Comparison of ENCODE assay signal across 8 cellular contexts in genomic region chr4:3942569-3942971, GRCh38.
DNase-seq lines count a peak whose midpoint lies in the region; ATAC-seq and TF ChIP-seq lines count a peak whose summit lies in the region.
"Not testable (repeated sequence)": the region's sequence is repeated elsewhere in the genome, so short reads cannot be mapped to it uniquely, and the experiment has no call there.

No MANE protein-coding gene starts in this region.

- H3K27ac ChIP-seq in BLaER1 treated with 17β-estradiol and CSF1 and Interleukin-3, amounts not matched to agents 10 nM and 100 nM; HCT116 (ENCODE audit: low read depth, low read length); mesendoderm (ENCODE audit: low read depth, low read length): not testable (repeated sequence)

- peak; percentile 37 to 66 (median 50); a peak in 4 of 6 replicates for TF ChIP-seq CTCF in HCT116 (IDR thresholded peaks at IDR 0.05 in 2 of 3, conservative IDR thresholded peaks at IDR 0.05 in 1 of 3; ENCODE audit: borderline replicate concordance in 1 of 3, insufficient read depth in 1 of 3, low read depth in 2 of 3, low read length in 2 of 3)

- H2BK5ac ChIP-seq in mesendoderm (ENCODE audit: low read length) = not testable (repeated sequence)

- ATAC-seq in HCT116 = 0 out of 2 replicates have a peak, but pooled peaks have one; percentile 25

- not testable (repeated sequence) for H3K36me3 Mint-ChIP-seq in activated naive CD4-positive, alpha-beta T cell treated with anti-CD3 and anti-CD28 coated beads, Interleukin-2, amount 10 ng/mL, durations not matched to agents 7 days and 5 days

- BruUV-seq in HCT116 (replicated peaks; lab: Mats Ljungman, UMichigan) = not testable (repeated sequence)

- DNase-seq in HCT116 (ENCODE audit: low read depth, low spot score) (peak; percentile 29), NCI-H2171 treated with DMSO at 0.1 percent for 48 hours (lab: John Stamatoyannopoulos, UW) (peak; percentile 66), T-helper 1 cell (peak; percentile 15 to 25 (median 20)), fibroblast of peridontal ligament (ENCODE audit: extremely low read depth) (peak; percentile 56), mesendoderm (peak; percentile 78)
- DNase-seq in activated naive CD4-positive, alpha-beta T cell treated with anti-CD3 and anti-CD28 coated beads, Interleukin-2, amount 10 ng/mL, durations not matched to agents 7 days and 5 days = peak; percentile 77
- DNase-seq in stimulated activated CD4-positive, alpha-beta T cell treated with anti-CD3 and anti-CD28 coated beads, TNF-alpha, amount 100 ng/mL, for 24 hours (ENCODE audit: low read depth in 3 of 3) = peak in 2 of 3 experiments; percentile 17 to 30

- H3K4ac ChIP-seq in mesendoderm (ENCODE audit: low read depth, low read length) = not testable (repeated sequence)

- H3K4me1 Mint-ChIP-seq in activated naive CD4-positive, alpha-beta T cell treated with anti-CD3 and anti-CD28 coated beads, Interleukin-2, amount 10 ng/mL, durations not matched to agents 7 days and 5 days = not testable (repeated sequence)

- not testable (repeated sequence) for H3K79me2 ChIP-seq in HCT116 (ENCODE audit: insufficient read depth, low read length); mesendoderm (ENCODE audit: control insufficient read depth, insufficient read depth, low read length)

- H3K18ac ChIP-seq in mesendoderm (ENCODE audit: low read length) = not testable (repeated sequence)

- not testable (repeated sequence) for H2AFZ ChIP-seq in HCT116 (ENCODE audit: low read depth, low read length, poor library complexity, severe bottlenecking)

- not testable (repeated sequence) for H3K9me3 Mint-ChIP-seq in activated naive CD4-positive, alpha-beta T cell treated with anti-CD3 and anti-CD28 coated beads, Interleukin-2, amount 10 ng/mL, durations not matched to agents 7 days and 5 days

- H3K23ac ChIP-seq in mesendoderm (ENCODE audit: low read length) = not testable (repeated sequence)

- H3K27me3 ChIP-seq in BLaER1 treated with 17β-estradiol and CSF1 and Interleukin-3, amounts not matched to agents 10 nM and 100 nM; HCT116 (ENCODE audit: insufficient read depth, low read length); mesendoderm (ENCODE audit: insufficient read depth, low read length, poor library complexity): not testable (repeated sequence)

- H3K4me3 ChIP-seq in BLaER1 treated with 17β-estradiol and CSF1 and Interleukin-3, amounts not matched to agents 10 nM and 100 nM; HCT116 (replicated peaks in 1 of 2; ENCODE audit: low read depth in 1 of 2, low read length in 2 of 2); mesendoderm (ENCODE audit: low read length): not testable (repeated sequence)

- H3K4me3 Mint-ChIP-seq in activated naive CD4-positive, alpha-beta T cell treated with anti-CD3 and anti-CD28 coated beads, Interleukin-2, amount 10 ng/mL, durations not matched to agents 7 days and 5 days = not testable (repeated sequence)

- intact Hi-C loops in HCT116 (cut with micrococcal nuclease) = loop anchor here (10.0 kb wide), 1 partner anchor 148 kb away; no protein-coding TSS in a partner anchor

- CTCF ChIA-PET in HCT116 (lab: Charles Lee) = interaction anchor here (0.6 to 1.6 kb wide), 6 partner anchors 13 to 837 kb away, joined by 3 to 7 read pairs (median 4); no protein-coding TSS in a partner anchor
- CTCF ChIA-PET in activated naive CD4-positive, alpha-beta T cell treated with anti-CD3 and anti-CD28 coated beads, Interleukin-2, amount 10 ng/mL, durations not matched to agents 7 days and 5 days (lab: Charles Lee) = interaction anchor here (1.0 to 2.3 kb wide), 3 partner anchors 47 to 66 kb away, joined by 3 to 13 read pairs (median 3); no protein-coding TSS in a partner anchor

- H3K27me3 Mint-ChIP-seq in activated naive CD4-positive, alpha-beta T cell treated with anti-CD3 and anti-CD28 coated beads, Interleukin-2, amount 10 ng/mL, durations not matched to agents 7 days and 5 days = peaks cover 18% of the 10 kb centered on the region

- H3K9me3 ChIP-seq in BLaER1 treated with 17β-estradiol and CSF1 and Interleukin-3, amounts not matched to agents 10 nM and 100 nM (replicated peaks in 1 of 11); HCT116 (ENCODE audit: control insufficient read depth in 1 of 2, insufficient read depth in 1 of 2, low read depth in 1 of 2, low read length in 2 of 2): not testable (repeated sequence)

- not testable (repeated sequence) for H3K79me1 ChIP-seq in mesendoderm (ENCODE audit: low read length)

- POLR2A ChIA-PET in HCT116 (lab: Charles Lee) = not testable (repeated sequence)

- H2AK5ac ChIP-seq in mesendoderm (ENCODE audit: low read length) = not testable (repeated sequence)

- WGBS in mesendoderm (ENCODE audit: extremely low coverage, insufficient coverage, low lambda C conversion rate) = no CpG with 5 or more reads among the region's 12 CpGs

- not testable (repeated sequence) for H2BK15ac ChIP-seq in mesendoderm (replicated peaks; ENCODE audit: low read depth)

- H3K56ac ChIP-seq in mesendoderm (ENCODE audit: low read length) = peak overlapping the region; percentile 22

- TF ChIP-seq POLR2A in HCT116 (IDR thresholded peaks at IDR 0.05; ENCODE audit: borderline replicate concordance, extremely low read depth, insufficient read depth, insufficient read length) = not testable (repeated sequence)

- not testable (repeated sequence) for H4K8ac ChIP-seq in mesendoderm (ENCODE audit: low read depth, low read length)

- H3K27ac Mint-ChIP-seq in activated naive CD4-positive, alpha-beta T cell treated with anti-CD3 and anti-CD28 coated beads, Interleukin-2, amount 10 ng/mL, durations not matched to agents 7 days and 5 days = not testable (repeated sequence)

- TF ChIP-seq RAD21 in HCT116 (IDR thresholded peaks at IDR 0.05; ENCODE audit: low read depth) = peak; percentile 55

- not testable (repeated sequence) for H4K20me1 ChIP-seq in BLaER1 treated with 17β-estradiol and CSF1 and Interleukin-3, amounts not matched to agents 10 nM and 100 nM; HCT116 (ENCODE audit: insufficient read depth)

- RAD21 ChIA-PET in HCT116 (lab: Charles Lee; ENCODE audit: low non-redundant PET in 1 of 2, low total read pairs in 2 of 2, uncharacterized antibody in 2 of 2, unreplicated experiment in 2 of 2) = not testable (repeated sequence)

- H3K9ac ChIP-seq in BLaER1 treated with 17β-estradiol and CSF1 and Interleukin-3, amounts not matched to agents 10 nM and 100 nM; HCT116 (ENCODE audit: low read length): not testable (repeated sequence)
- H3K9ac ChIP-seq in mesendoderm (ENCODE audit: low read length) = peak overlapping the region; percentile 38

- H3K36me3 ChIP-seq in BLaER1 treated with 17β-estradiol and CSF1 and Interleukin-3, amounts not matched to agents 10 nM and 100 nM; HCT116 (ENCODE audit: control insufficient read depth in 1 of 2, insufficient read depth in 2 of 2, low read length in 2 of 2); mesendoderm (ENCODE audit: control insufficient read depth, insufficient read depth, low read length): not testable (repeated sequence)

- not testable (repeated sequence) for H4K5ac ChIP-seq in mesendoderm (ENCODE audit: low read length)

- not testable (repeated sequence) for H2BK120ac ChIP-seq in mesendoderm (ENCODE audit: low read depth, low read length)

- H3K4me1 ChIP-seq in BLaER1 treated with 17β-estradiol and CSF1 and Interleukin-3, amounts not matched to agents 10 nM and 100 nM = peaks cover 0 to 15% (median 6%) of the 10 kb centered on the region in 10 experiments; a peak in 11 of 20 replicates
- not testable (repeated sequence) for H3K4me1 ChIP-seq in HCT116 (ENCODE audit: control insufficient read depth in 1 of 2, insufficient read depth in 2 of 2, low read length in 2 of 2); mesendoderm (ENCODE audit: control insufficient read depth, low read depth, low read length)

- H3K4me2 ChIP-seq in BLaER1 treated with 17β-estradiol and CSF1 and Interleukin-3, amounts not matched to agents 10 nM and 100 nM = peak overlapping the region in 10 of 11 experiments; percentile 23 to 55 (median 35); a peak in 13 of 22 replicates
- peak overlapping the region; percentile 21; the same call in 1 of the 2 replicates for H3K4me2 ChIP-seq in HCT116 (ENCODE audit: low read length)
- H3K4me2 ChIP-seq in mesendoderm (ENCODE audit: low read length) = not testable (repeated sequence)

- H3K9me2 ChIP-seq in HCT116 (ENCODE audit: insufficient read depth) = not testable (repeated sequence)

Comparison
In these comparisons a context has a peak if more than half of its experiments do, and no peak if none do; other contexts are left out.
1. DNase-seq: peak in every context shown above with its lines; median percentile 78 in mesendoderm; 77 in activated naive CD4-positive, alpha-beta T cell treated with anti-CD3 and anti-CD28 coated beads, Interleukin-2, amount 10 ng/mL, durations not matched to agents 7 days and 5 days; 66 in NCI-H2171 treated with DMSO at 0.1 percent for 48 hours; 56 in fibroblast of peridontal ligament; 29 in HCT116; 24 in stimulated activated CD4-positive, alpha-beta T cell treated with anti-CD3 and anti-CD28 coated beads, TNF-alpha, amount 100 ng/mL, for 24 hours; 20 in T-helper 1 cell.